ENCODE assay signal across 29 cellular contexts in genomic region chr1:22376001-22376400, GRCh38.
A peak's percentile ranks its signal among the peaks of the same experiment; 100 is the strongest.
DNase-seq lines count a peak whose midpoint lies in the region; ATAC-seq and TF ChIP-seq lines count a peak whose summit lies in the region.
"Had no signal": no experiment of that assay in that cellular context is flagged by ENCODE, and none has a peak within 500 bp of the region (broad histone marks: within the 10 kb centered on the region; RNA-seq: fewer than 3 reads in every experiment).

No MANE protein-coding gene starts in this region.

- no peaks in the 10 kb centered on the region for H4K20me1 ChIP-seq in GM23338 (replicated peaks; ENCODE audit: insufficient read depth)
- H4K20me1 ChIP-seq: BLaER1 treated with 17β-estradiol and CSF1 and Interleukin-3, amounts not matched to agents 10 nM and 100 nM had no signal

- no peaks in the 10 kb centered on the region for H3K9me3 ChIP-seq in lower lobe of right lung
- H3K9me3 ChIP-seq in tibial nerve = peaks cover 0 to 8% (median 0%) of the 10 kb centered on the region in 4 donors
- H3K9me3 ChIP-seq: HAP-1, SJCRH30 had no signal

- no peak overlapping the region for H3K4me3 ChIP-seq in AG10803 (ENCODE audit: low read length)
- no peak overlapping the region for H3K4me3 ChIP-seq in GM23338
- no peak overlapping the region for H3K4me3 ChIP-seq in lower lobe of right lung
- H3K4me3 ChIP-seq in tibial nerve = no peak overlapping the region
- H3K4me3 ChIP-seq: BLaER1 treated with 17β-estradiol and CSF1 and Interleukin-3, amounts not matched to agents 10 nM and 100 nM; HAP-1; K562; SJCRH30 had no signal

- TF ChIP-seq CTCF in AG10803 (conservative IDR thresholded peaks at IDR 0.05; ENCODE audit: low read length) = no peak
- TF ChIP-seq CTCF in GM23338 (conservative IDR thresholded peaks at IDR 0.05; ENCODE audit: low read depth in 2 of 2) = no peak
- no peak for TF ChIP-seq CTCF in lower lobe of right lung (IDR thresholded peaks at IDR 0.05)
- TF ChIP-seq CTCF in nephron progenitor cell (IDR thresholded peaks at IDR 0.05) = no peak
- TF ChIP-seq CTCF in GM20000 (IDR thresholded peaks at IDR 0.05; ENCODE audit: extremely low read depth, missing control alignments) = no peak
- TF ChIP-seq CTCF in tibial nerve (IDR thresholded peaks at IDR 0.05) = no peak

- H3K27me3 ChIP-seq in GM23338 (ENCODE audit: insufficient read depth) = no peaks in the 10 kb centered on the region
- peaks cover 5% of the 10 kb centered on the region for H3K27me3 ChIP-seq in lower lobe of right lung (ENCODE audit: low read depth)
- peaks cover 0 to 20% of the 10 kb centered on the region in 2 donors for H3K27me3 ChIP-seq in tibial nerve
- H3K27me3 ChIP-seq: BLaER1 treated with 17β-estradiol and CSF1 and Interleukin-3, amounts not matched to agents 10 nM and 100 nM had no signal

- ATAC-seq in GM23338 = no peak
- ATAC-seq in lower lobe of right lung = no peak
- no peak for ATAC-seq in HG03521 (IDR thresholded peaks at IDR 0.05; ENCODE audit: unreplicated experiment)
- ATAC-seq in HG02870 (IDR thresholded peaks at IDR 0.05; ENCODE audit: unreplicated experiment) = no peak
- ATAC-seq: K562, PC-3, Right ventricle myocardium inferior had no signal

- H3K4me1 Mint-ChIP-seq in GM23338 = peaks cover 21% of the 10 kb centered on the region
- peaks cover 20% of the 10 kb centered on the region for H3K4me1 Mint-ChIP-seq in nephron progenitor cell

- DNase-seq in AG10803 (ENCODE audit: low read depth) (peak; percentile 35), GM23338 (ENCODE audit: low spot score) (no peak), lower lobe of right lung (peak; percentile 2), nephron progenitor cell (no peak), GM20000 (ENCODE audit: low spot score) (no peak), tibial nerve (ENCODE audit: low spot score in 2 of 2) (no peak)
- DNase-seq: 8988T; ACHN; AML-193; CD4-positive, alpha-beta T cell; EL; GDM1; HFFc6; Kasumi-1; NCI-H1105; NCI-H146; NCI-H2029; NCI-H446 treated with DMSO at 0.1 percent for 48 hours; NCI-H526; NCI-H82; NK-92 treated with Interleukin-12 subunit alpha and Interleukin-12 subunit beta, amount 100 ng/mL, for 24 hours; PC-3; SJCRH30 had no signal

- no peak for TF ChIP-seq EP300 in tibial nerve (IDR thresholded peaks at IDR 0.05)

- H3K9me3 Mint-ChIP-seq in GM23338 (peaks cover 9% of the 10 kb centered on the region; the same call in 1 of the 3 replicates), nephron progenitor cell (peaks cover 10% of the 10 kb centered on the region)
- H3K9me3 Mint-ChIP-seq: CD4-positive, alpha-beta T cell had no signal

- TF ChIP-seq POLR2A in tibial nerve (IDR thresholded peaks at IDR 0.05) = no peak

- H3K9me2 ChIP-seq in GM23338 (ENCODE audit: insufficient read depth) = no peaks in the 10 kb centered on the region

- no peaks in the 10 kb centered on the region for H3F3A ChIP-seq in GM23338 (replicated peaks; ENCODE audit: low read depth)

- H3K4me3 Mint-ChIP-seq in GM23338 (no peak overlapping the region), nephron progenitor cell (no peak overlapping the region)
- H3K4me3 Mint-ChIP-seq: CD4-positive, alpha-beta T cell; HFFc6 had no signal

- H3K36me3 Mint-ChIP-seq in GM23338 (ENCODE audit: low read depth) (no peaks in the 10 kb centered on the region; the same call in 2 of the 3 replicates), nephron progenitor cell (ENCODE audit: low read depth) (no peaks in the 10 kb centered on the region)

- H3K79me2 ChIP-seq in GM23338 (replicated peaks; ENCODE audit: insufficient read depth) = no peaks in the 10 kb centered on the region

- 71 to 79% methylated on average over 4 to 5 of the region's 5 CpGs for WGBS in tibial nerve, 2 donors

- intact Hi-C loops in lower lobe of right lung (cut with DNase I) = no loop called here

- H3K4me1 ChIP-seq in GM23338 (ENCODE audit: insufficient read depth) (peaks cover 7% of the 10 kb centered on the region; the same call in 1 of the 2 replicates), lower lobe of right lung (no peaks in the 10 kb centered on the region), tibial nerve (no peaks in the 10 kb centered on the region)
- H3K4me1 ChIP-seq: HAP-1, SJCRH30 had no signal

- H3K27ac ChIP-seq in GM23338 (ENCODE audit: low read depth) (no peak overlapping the region), lower lobe of right lung (no peak overlapping the region), tibial nerve (no peak overlapping the region)
- H3K27ac ChIP-seq: BLaER1 treated with 17β-estradiol and CSF1 and Interleukin-3, amounts not matched to agents 10 nM and 100 nM; SJCRH30 had no signal

- H3K27me3 Mint-ChIP-seq in GM23338 (ENCODE audit: insufficient read depth, low read depth, poor library complexity) (peaks cover 9% of the 10 kb centered on the region), nephron progenitor cell (ENCODE audit: low read depth, poor library complexity) (peaks cover 86% of the 10 kb centered on the region)

- H2AFZ ChIP-seq in GM23338 = peak overlapping the region; percentile 33

- H3K36me3 ChIP-seq in GM23338 (ENCODE audit: insufficient read depth) (no peaks in the 10 kb centered on the region), lower lobe of right lung (no peaks in the 10 kb centered on the region), tibial nerve (no peaks in the 10 kb centered on the region)
- H3K36me3 ChIP-seq: BLaER1 treated with 17β-estradiol and CSF1 and Interleukin-3, amounts not matched to agents 10 nM and 100 nM; HAP-1; SJCRH30 had no signal

- H3K4me2 ChIP-seq in GM23338 = peak overlapping the region; percentile 69; the same call in 1 of the 2 replicates
- H3K4me2 ChIP-seq: BLaER1 treated with 17β-estradiol and CSF1 and Interleukin-3, amounts not matched to agents 10 nM and 100 nM had no signal

- H3K27ac Mint-ChIP-seq in GM23338 = no peak overlapping the region; the same call in 1 of the 2 replicates
- peak overlapping the region; percentile 38 for H3K27ac Mint-ChIP-seq in nephron progenitor cell
- H3K27ac Mint-ChIP-seq: CD4-positive, alpha-beta T cell; HFFc6 had no signal

TF ChIP-seq in GM23338, 12 proteins besides CTCF, POLR2A, EP300 and RAD21:
- no peak for TF ChIP-seq POLR2AphosphoS5 (IDR thresholded peaks at IDR 0.05; ENCODE audit: low read depth)

Comparison
In these comparisons a context has a peak if more than half of its experiments do, and no peak if none do; other contexts are left out.
1. DNase-seq: peak in AG10803 (single experiment) and lower lobe of right lung (single experiment); none in GM23338 (single experiment), nephron progenitor cell (single experiment), GM20000 (single experiment) and tibial nerve (0 of 2).